ENCODE assay signal across 1 cellular context in the genomic region with DNA sequence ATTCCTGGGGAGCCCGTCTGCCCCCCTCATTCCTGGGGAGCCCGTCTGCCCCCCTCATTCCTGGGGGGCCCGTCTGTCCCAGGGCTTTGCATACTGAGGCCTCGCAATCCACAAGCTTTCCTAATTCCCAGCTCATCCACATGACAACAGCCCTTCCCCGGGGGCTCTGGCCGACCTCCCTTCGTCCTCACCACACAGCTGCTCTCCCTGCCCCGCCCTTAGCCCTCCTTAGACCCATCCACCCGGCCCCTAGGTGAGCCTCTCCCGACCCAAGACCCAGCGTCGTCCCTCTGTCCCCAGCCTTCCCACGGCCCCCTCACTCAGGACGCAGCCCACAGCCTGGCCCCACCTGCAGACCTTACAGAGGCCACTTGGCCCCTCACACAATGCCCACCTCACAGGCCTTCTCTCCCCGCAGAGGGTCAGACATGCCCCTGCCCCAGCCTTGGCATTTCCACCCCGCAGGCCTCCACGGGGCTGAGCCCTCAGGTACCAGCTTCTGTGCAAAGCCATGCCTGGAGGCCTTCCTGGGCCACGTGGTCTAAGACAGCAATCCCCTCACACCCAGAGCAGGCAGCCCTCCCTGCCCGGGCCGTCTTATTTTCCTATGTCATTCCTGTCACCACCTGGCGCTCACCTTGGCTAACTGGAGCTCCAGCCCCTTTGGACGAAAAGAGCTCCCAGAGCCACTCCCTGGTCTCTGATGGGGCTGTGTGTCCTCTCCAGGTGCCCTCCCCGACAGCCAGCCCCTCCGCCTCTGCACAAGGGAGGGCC.
TF ChIP-seq lines count a peak whose summit lies in the region.

No MANE protein-coding gene starts in this region.

TF ChIP-seq in K562, 482 proteins besides CTCF, POLR2A, EP300 and RAD21:
- TF ChIP-seq, protein P1, sequence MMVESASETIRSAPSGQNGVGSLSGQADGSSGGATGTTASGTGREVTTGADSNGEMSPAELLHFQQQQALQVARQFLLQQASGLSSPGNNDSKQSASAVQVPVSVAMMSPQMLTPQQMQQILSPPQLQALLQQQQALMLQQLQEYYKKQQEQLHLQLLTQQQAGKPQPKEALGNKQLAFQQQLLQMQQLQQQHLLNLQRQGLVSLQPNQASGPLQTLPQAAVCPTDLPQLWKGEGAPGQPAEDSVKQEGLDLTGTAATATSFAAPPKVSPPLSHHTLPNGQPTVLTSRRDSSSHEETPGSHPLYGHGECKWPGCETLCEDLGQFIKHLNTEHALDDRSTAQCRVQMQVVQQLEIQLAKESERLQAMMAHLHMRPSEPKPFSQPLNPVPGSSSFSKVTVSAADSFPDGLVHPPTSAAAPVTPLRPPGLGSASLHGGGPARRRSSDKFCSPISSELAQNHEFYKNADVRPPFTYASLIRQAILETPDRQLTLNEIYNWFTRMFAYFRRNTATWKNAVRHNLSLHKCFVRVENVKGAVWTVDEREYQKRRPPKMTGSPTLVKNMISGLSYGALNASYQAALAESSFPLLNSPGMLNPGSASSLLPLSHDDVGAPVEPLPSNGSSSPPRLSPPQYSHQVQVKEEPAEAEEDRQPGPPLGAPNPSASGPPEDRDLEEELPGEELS (CRISPR knock-in tag; IDR thresholded peaks at IDR 0.05; ENCODE audit: borderline replicate concordance) = no peak
- TF ChIP-seq, protein P2, sequence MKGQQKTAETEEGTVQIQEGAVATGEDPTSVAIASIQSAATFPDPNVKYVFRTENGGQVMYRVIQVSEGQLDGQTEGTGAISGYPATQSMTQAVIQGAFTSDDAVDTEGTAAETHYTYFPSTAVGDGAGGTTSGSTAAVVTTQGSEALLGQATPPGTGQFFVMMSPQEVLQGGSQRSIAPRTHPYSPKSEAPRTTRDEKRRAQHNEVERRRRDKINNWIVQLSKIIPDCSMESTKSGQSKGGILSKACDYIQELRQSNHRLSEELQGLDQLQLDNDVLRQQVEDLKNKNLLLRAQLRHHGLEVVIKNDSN (CRISPR knock-in tag; IDR thresholded peaks at IDR 0.05) = peak; percentile 47
TF ChIP-seq in K562: peak in this region for 1.
